In the genomic region with DNA sequence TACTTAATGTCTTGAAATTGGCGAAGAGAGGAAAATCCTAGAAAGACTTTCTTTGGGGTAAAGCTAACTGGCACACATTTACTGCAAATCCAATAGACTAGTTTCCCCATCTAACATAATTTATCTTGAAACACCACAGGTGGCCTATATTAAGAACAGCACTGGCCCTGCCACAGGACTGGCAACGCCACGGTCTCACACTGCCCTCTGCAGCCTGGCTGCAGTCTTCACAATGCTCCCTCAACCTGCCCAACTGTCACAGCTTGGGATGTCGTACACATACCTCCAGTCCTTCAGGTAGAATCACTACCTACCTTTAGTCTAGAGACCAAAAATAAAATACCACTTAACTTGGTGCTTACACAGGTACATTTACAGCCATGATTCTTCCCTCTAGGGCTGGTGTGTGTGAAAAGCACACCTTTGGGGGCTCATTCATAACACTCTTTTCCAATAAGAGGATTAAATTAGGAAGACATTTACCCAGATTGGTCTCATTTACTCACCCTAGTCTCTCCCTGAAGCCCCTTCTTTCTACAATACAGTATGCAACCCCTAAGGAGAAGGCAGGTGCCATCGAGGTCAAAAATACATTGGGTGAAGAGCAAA, we compare ENCODE assay signal across 8 cellular contexts.
DNase-seq lines count a peak whose midpoint lies in the region; ATAC-seq and TF ChIP-seq lines count a peak whose summit lies in the region.

No MANE protein-coding gene starts in this region.

- H4K20me1 ChIP-seq in DOHH2 (ENCODE audit: control insufficient read depth, insufficient read depth, low read depth, low read length), result no peaks in the 10 kb centered on the region

- no peaks in the 10 kb centered on the region for H3K79me2 ChIP-seq in DOHH2 (ENCODE audit: control insufficient read depth, low read length)

- H3K27ac ChIP-seq in DOHH2 (ENCODE audit: low read depth, low read length) (no peak overlapping the region), left lung (no peak overlapping the region), stomach (peak overlapping the region in 1 of 5 donors; percentile 48)

- DNase-seq in KBM-7 (peak; percentile 57), RKO (ENCODE audit: low spot score) (peak; percentile 82), choroid plexus epithelial cell (ENCODE audit: low read depth) (peak; percentile 90), left lung (peak; percentile 68 to 83), stomach (peak; percentile 62)

- in situ Hi-C loops in KBM-7 (cut with MboI; ENCODE audit: low pct_unique_long_range_greater_than_20kb, low sequenced_read_pairs), result no loop called here

- H3K4me2 ChIP-seq in DOHH2 (ENCODE audit: low read length), result no peak overlapping the region

- peak; percentile 93 for TF ChIP-seq CTCF in DOHH2 (IDR thresholded peaks at IDR 0.05; ENCODE audit: low read depth, low read length, poor library complexity, severe bottlenecking)
- TF ChIP-seq CTCF in choroid plexus epithelial cell (conservative IDR thresholded peaks at IDR 0.05; ENCODE audit: low read depth, low read length), result peak; percentile 98
- TF ChIP-seq CTCF in left lung (IDR thresholded peaks at IDR 0.05), result peak; percentile 70 to 75
- peak in 5 of 7 experiments; percentile 63 to 72 (median 65) for TF ChIP-seq CTCF in stomach (IDR thresholded peaks at IDR 0.05)

- no peak for TF ChIP-seq POLR2A in stomach (IDR thresholded peaks at IDR 0.05)

- no peak overlapping the region for H3K4me3 ChIP-seq in DOHH2 (ENCODE audit: low read length)
- H3K4me3 ChIP-seq in choroid plexus epithelial cell (ENCODE audit: low read depth, low read length), result no peak overlapping the region
- no peak overlapping the region for H3K4me3 ChIP-seq in left lung
- H3K4me3 ChIP-seq in stomach, result no peak overlapping the region

- no peaks in the 10 kb centered on the region for H3K9me3 ChIP-seq in DOHH2 (ENCODE audit: control insufficient read depth, insufficient read depth, low read length)
- no peaks in the 10 kb centered on the region for H3K9me3 ChIP-seq in left lung
- H3K9me3 ChIP-seq in stomach, result no peaks in the 10 kb centered on the region

- WGBS in stomach, 5 donors, result 30 to 43% (median 36%) methylated on average over 5 of the region's 5 CpGs

- H3K36me3 ChIP-seq in DOHH2 (ENCODE audit: control insufficient read depth, low read length), result no peaks in the 10 kb centered on the region
- H3K36me3 ChIP-seq in left lung, result no peaks in the 10 kb centered on the region
- no peaks in the 10 kb centered on the region for H3K36me3 ChIP-seq in stomach

- H3K4me1 ChIP-seq in DOHH2 (ENCODE audit: control insufficient read depth, low read length) (peaks cover 26% of the 10 kb centered on the region), left lung (no peaks in the 10 kb centered on the region), stomach (peaks cover 0 to 7% (median 1%) of the 10 kb centered on the region in 4 donors)

- peaks cover 9% of the 10 kb centered on the region; the same call in 1 of the 2 replicates for H3K27me3 ChIP-seq in DOHH2 (ENCODE audit: control insufficient read depth, low read length)
- no peaks in the 10 kb centered on the region for H3K27me3 ChIP-seq in left lung
- peaks cover 0 to 5% (median 0%) of the 10 kb centered on the region in 3 donors for H3K27me3 ChIP-seq in stomach

- peak; percentile 66 for ATAC-seq in GM19467 (IDR thresholded peaks at IDR 0.05; ENCODE audit: unreplicated experiment)
- peak; percentile 99 for ATAC-seq in left lung
- no peak for ATAC-seq in HG02970 (IDR thresholded peaks at IDR 0.05; ENCODE audit: low FRiP score, unreplicated experiment)

- no peaks in the 10 kb centered on the region for H3K9me2 ChIP-seq in DOHH2 (replicated peaks; ENCODE audit: control insufficient read depth, low read length)

- no peak for TF ChIP-seq EP300 in stomach (IDR thresholded peaks at IDR 0.05)

- intact Hi-C loops in left lung (cut with DNase I) (no loop called here), stomach (cut with DNase I; ENCODE audit: low total_unique reads) (no loop called here)

- H3F3A ChIP-seq in DOHH2 (ENCODE audit: control insufficient read depth, insufficient read depth), result no peaks in the 10 kb centered on the region
